Comparison of ENCODE assay signal across 8 cellular contexts in the genomic region with DNA sequence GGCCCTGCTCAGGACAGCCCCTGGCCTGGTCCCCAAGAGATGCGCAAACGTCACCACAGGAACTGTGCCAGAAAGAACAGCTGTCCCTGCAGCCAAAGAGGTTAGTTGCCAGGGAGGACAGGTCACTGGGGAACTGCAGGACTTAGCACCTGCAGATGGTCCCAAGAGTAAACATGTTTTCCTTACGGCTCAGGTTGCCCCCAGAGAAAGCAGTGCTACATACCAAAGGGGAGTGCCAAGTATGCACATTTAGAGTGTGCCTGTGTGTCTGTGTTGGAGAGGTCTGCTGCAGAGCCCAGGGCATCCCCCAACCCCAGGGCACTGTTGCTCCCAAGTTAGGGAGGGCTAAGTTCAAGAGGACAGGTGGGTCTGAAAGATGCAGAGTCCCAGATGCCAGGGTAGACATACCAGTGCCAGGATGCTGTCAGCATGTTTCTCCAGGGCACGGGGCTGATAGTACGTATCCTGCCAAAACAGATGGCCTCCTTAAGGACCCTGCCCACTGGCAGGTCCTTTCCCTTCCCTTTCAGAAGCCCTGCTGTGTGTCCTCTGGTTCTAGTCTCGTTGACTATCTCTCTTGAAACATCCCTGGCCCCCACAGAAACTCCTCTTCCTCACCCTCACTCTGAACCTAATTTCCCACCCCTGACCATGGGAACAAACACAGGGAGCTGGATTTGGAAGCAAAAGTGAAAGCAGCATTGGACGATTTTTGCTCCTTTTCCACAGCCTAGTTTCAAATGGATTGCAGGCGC. TPM values are rescaled to one million over a fixed set of nuclear protein-coding genes. Genes with fewer than 3 reads are reported as not detected.
DNase-seq lines count a peak whose midpoint lies in the region; ATAC-seq and TF ChIP-seq lines count a peak whose summit lies in the region.

No MANE protein-coding gene starts in this region.

- WGBS in smooth muscle cell (ENCODE audit: low lambda C conversion rate): 55% methylated on average over 8 of the region's 8 CpGs

- H3K27me3 ChIP-seq in BE2C (no peaks in the 10 kb centered on the region), smooth muscle cell (ENCODE audit: low read depth) (no peaks in the 10 kb centered on the region)

- H3K27ac ChIP-seq in KOPT-K1 (ENCODE audit: low read depth, low read length, poor library complexity, severe bottlenecking): peak overlapping the region; percentile 88
- H3K27ac ChIP-seq in smooth muscle cell (ENCODE audit: low read depth): peak overlapping the region; percentile 81

- H3K9me3 ChIP-seq in BE2C (no peaks in the 10 kb centered on the region), KOPT-K1 (ENCODE audit: insufficient read depth, low read length, poor library complexity, severe bottlenecking) (no peaks in the 10 kb centered on the region), smooth muscle cell (replicated peaks; ENCODE audit: low read depth) (no peaks in the 10 kb centered on the region)

- TF ChIP-seq CTCF in BE2C (IDR thresholded peaks at IDR 0.05; ENCODE audit: low read depth, low read length) (no peak), smooth muscle cell (IDR thresholded peaks at IDR 0.05; ENCODE audit: borderline replicate concordance, insufficient read depth, poor library complexity, severe bottlenecking) (no peak)

- peak overlapping the region; percentile 86 for H3K4me2 ChIP-seq in smooth muscle cell

- H4K20me1 ChIP-seq in smooth muscle cell (ENCODE audit: low read depth): peaks cover 5% of the 10 kb centered on the region

- H3F3A ChIP-seq in smooth muscle cell (ENCODE audit: low read depth): no peaks in the 10 kb centered on the region

- H3K9me3 Mint-ChIP-seq in activated T-helper 17 cell treated with anti-CD3 and anti-CD28 coated beads, Interleukin-2, amount 50 U/mL, for 72 hours: no peaks in the 10 kb centered on the region

- peaks cover 27% of the 10 kb centered on the region for H3K79me2 ChIP-seq in smooth muscle cell (ENCODE audit: low read depth)

- H3K36me3 Mint-ChIP-seq in activated T-helper 17 cell treated with anti-CD3 and anti-CD28 coated beads, Interleukin-2, amount 50 U/mL, for 72 hours (ENCODE audit: low read depth): peaks cover 44% of the 10 kb centered on the region

- H3K36me3 ChIP-seq in BE2C (no peaks in the 10 kb centered on the region; the same call in 1 of the 2 replicates), KOPT-K1 (ENCODE audit: insufficient read depth, low read length) (peaks cover 34% of the 10 kb centered on the region), smooth muscle cell (ENCODE audit: low read depth) (no peaks in the 10 kb centered on the region)

- H3K4me3 Mint-ChIP-seq in activated T-helper 17 cell treated with anti-CD3 and anti-CD28 coated beads, Interleukin-2, amount 50 U/mL, for 72 hours: peak overlapping the region; percentile 98

- H3K4me3 ChIP-seq in BE2C (ENCODE audit: low read depth, low read length) (peak overlapping the region; percentile 97), iPS-11a (ENCODE audit: low read depth, low read length) (peak overlapping the region; percentile 71), smooth muscle cell (peak overlapping the region; percentile 71)

- peak overlapping the region; percentile 82 for H2AFZ ChIP-seq in smooth muscle cell (ENCODE audit: low read depth)

- peaks cover 24% of the 10 kb centered on the region for H3K4me1 Mint-ChIP-seq in activated T-helper 17 cell treated with anti-CD3 and anti-CD28 coated beads, Interleukin-2, amount 50 U/mL, for 72 hours

- CTCF ChIA-PET in HEK293T (lab: Yijun Ruan, JAX): no interaction called here

- H3K27me3 Mint-ChIP-seq in activated T-helper 17 cell treated with anti-CD3 and anti-CD28 coated beads, Interleukin-2, amount 50 U/mL, for 72 hours: no peaks in the 10 kb centered on the region

- POLR2A ChIA-PET in HEK293T (lab: Yijun Ruan, JAX): interaction anchor here (0.5 to 2.9 kb wide), 10 partner anchors 9 to 268 kb away, joined by 3 to 43 read pairs (median 6); partner anchors contain the start of genes C6orf47, CLIC1, DDAH2 and LSM2

- ATAC-seq in activated T-helper 17 cell treated with anti-CD3 and anti-CD28 coated beads, Interleukin-2, amount 50 U/mL, for 72 hours (replicated peaks): no peak

- H3K4me1 ChIP-seq in BE2C (no peaks in the 10 kb centered on the region), smooth muscle cell (ENCODE audit: low read depth) (peaks cover 10% of the 10 kb centered on the region)

- H3K27ac Mint-ChIP-seq in activated T-helper 17 cell treated with anti-CD3 and anti-CD28 coated beads, Interleukin-2, amount 50 U/mL, for 72 hours: peak overlapping the region; percentile 98

- H3K9ac ChIP-seq in smooth muscle cell (ENCODE audit: low read depth): peak overlapping the region; percentile 90

- peak; percentile 51 for DNase-seq in BE2C
- no peak for DNase-seq in smooth muscle cell (lab: John Stamatoyannopoulos, UW; ENCODE audit: unreplicated experiment)
- no peak for DNase-seq in HEK293T (ENCODE audit: extremely low spot score)
- DNase-seq in NCI-H446 treated with DMSO at 0.1 percent for 48 hours (lab: John Stamatoyannopoulos, UW): no peak
- DNase-seq in stimulated activated CD8-positive, alpha-beta memory T cell treated with anti-CD3 and anti-CD28 coated beads, Interleukin-4, amount 100 ng/mL, for 48 hours: no peak

TF ChIP-seq in HEK293T, 16 proteins besides CTCF, POLR2A, EP300 and RAD21:
- TF ChIP-seq ELF4 (IDR thresholded peaks at IDR 0.05) (no peak), BHLHE40 (IDR thresholded peaks at IDR 0.05; ENCODE audit: borderline replicate concordance) (no peak), FOXA1 (IDR thresholded peaks at IDR 0.05) (no peak), L3MBTL2 (conservative IDR thresholded peaks at IDR 0.05) (no peak), TARDBP (IDR thresholded peaks at IDR 0.05) (no peak), ZNF384 (IDR thresholded peaks at IDR 0.05) (no peak), CTBP1 (IDR thresholded peaks at IDR 0.05; ENCODE audit: borderline replicate concordance) (no peak), SUZ12 (IDR thresholded peaks at IDR 0.05) (no peak), SP1 (IDR thresholded peaks at IDR 0.05) (no peak), FOXM1 (IDR thresholded peaks at IDR 0.05; ENCODE audit: borderline replicate concordance) (no peak), HDGF (IDR thresholded peaks at IDR 0.05; ENCODE audit: borderline replicate concordance) (no peak), NFRKB (IDR thresholded peaks at IDR 0.05) (no peak), ARNT (IDR thresholded peaks at IDR 0.05) (no peak), PKNOX1 (IDR thresholded peaks at IDR 0.05) (no peak), LEF1 (IDR thresholded peaks at IDR 0.05; ENCODE audit: borderline replicate concordance) (no peak), FOXK2 (IDR thresholded peaks at IDR 0.05) (no peak)
TF ChIP-seq in HEK293T: peak in this region for 0.

RNA-seq across cellular contexts. Expression of gene ABHD16A, which starts 1.3 kb away (rescaled TPM):
- polyA plus RNA-seq in BE2C (2012; ENCODE audit: insufficient read depth, insufficient read length, low read depth): 30.9 TPM
- 10 to 100 TPM; 31.4 to 31.7 TPM for total RNA-seq in activated T-helper 17 cell treated with anti-CD3 and anti-CD28 coated beads, Interleukin-2, amount 50 U/mL, for 72 hours
- 24.9 and 32.8 TPM in 2 replicates for total RNA-seq in smooth muscle cell
- 39.9 and 40.5 TPM in 2 replicates for polyA plus RNA-seq in smooth muscle cell

RNA-seq across cellular contexts. Expression of gene LY6G6F, which starts 4.8 kb away (rescaled TPM):
- not detected for polyA plus RNA-seq in BE2C (2012; ENCODE audit: insufficient read depth, insufficient read length, low read depth)
- not detected for total RNA-seq in activated T-helper 17 cell treated with anti-CD3 and anti-CD28 coated beads, Interleukin-2, amount 50 U/mL, for 72 hours
- total RNA-seq in smooth muscle cell: not detected in 2 replicates
- not detected in 2 replicates for polyA plus RNA-seq in smooth muscle cell

RNA-seq across cellular contexts. Expression of gene LY6G6D, which starts 13.3 kb away (rescaled TPM):
- not detected for polyA plus RNA-seq in BE2C (2012; ENCODE audit: insufficient read depth, insufficient read length, low read depth)
- not detected for total RNA-seq in activated T-helper 17 cell treated with anti-CD3 and anti-CD28 coated beads, Interleukin-2, amount 50 U/mL, for 72 hours
- not detected in 2 replicates for total RNA-seq in smooth muscle cell
- polyA plus RNA-seq in smooth muscle cell: not detected in 2 replicates

RNA-seq across cellular contexts. Expression of gene LY6G6C, which starts 19.7 kb away (rescaled TPM):
- polyA plus RNA-seq in BE2C (2012; ENCODE audit: insufficient read depth, insufficient read length, low read depth): not detected
- total RNA-seq in activated T-helper 17 cell treated with anti-CD3 and anti-CD28 coated beads, Interleukin-2, amount 50 U/mL, for 72 hours: under 1 TPM in 1 of 2 donors, not detected in 1; 0.64 TPM
- total RNA-seq in smooth muscle cell: 3.8 and 5.2 TPM in 2 replicates
- 3.9 and 7.2 TPM in 2 replicates for polyA plus RNA-seq in smooth muscle cell

RNA-seq across cellular contexts. Expression of gene LY6G5C, which starts 21.0 kb away (rescaled TPM):
- 0.56 TPM for polyA plus RNA-seq in BE2C (2012; ENCODE audit: insufficient read depth, insufficient read length, low read depth)
- total RNA-seq in activated T-helper 17 cell treated with anti-CD3 and anti-CD28 coated beads, Interleukin-2, amount 50 U/mL, for 72 hours: 1 to 10 TPM; 2.2 to 5.0 TPM
- total RNA-seq in smooth muscle cell: 0.18 and 0.67 TPM in 2 replicates
- polyA plus RNA-seq in smooth muscle cell: 3.8 and 5.2 TPM in 2 replicates
